In genomic region chr6:170554086-170554887, GRCh38 we compare ENCODE assay signal across 8 cellular contexts. TPM values are rescaled to one million over a fixed set of nuclear protein-coding genes. Genes with fewer than 3 reads are reported as not detected.
A peak's percentile ranks its signal among the peaks of the same experiment; 100 is the strongest.
DNase-seq lines count a peak whose midpoint lies in the region; ATAC-seq and TF ChIP-seq lines count a peak whose summit lies in the region.

TBP (plus strand) TSS chr6:170554369; CDS start chr6:170557030, 2,661 bp downstream.

- H3K4me1 Mint-ChIP-seq in activated CD4-positive, alpha-beta T cell treated with anti-CD3 and anti-CD28 coated beads, Interleukin-2, amount 10 ng/mL, durations not matched to agents 7 days and 5 days, result peaks cover 29% of the 10 kb centered on the region

- POLR2A ChIA-PET in activated CD4-positive, alpha-beta T cell treated with anti-CD3 and anti-CD28 coated beads, Interleukin-2, amount 10 ng/mL, durations not matched to agents 7 days and 5 days (lab: Charles Lee), result interaction anchor here (1.0 kb wide), 1 partner anchor 30 kb away, joined by 3 read pairs; the partner anchor contains the start of gene PDCD2

- peak; percentile 95 for ATAC-seq in GM19372 (IDR thresholded peaks at IDR 0.05; ENCODE audit: low read depth, unreplicated experiment)
- ATAC-seq in HG03521 (IDR thresholded peaks at IDR 0.05; ENCODE audit: unreplicated experiment), result peak; percentile 94
- peak; percentile 93 for ATAC-seq in left colon

- no peaks in the 10 kb centered on the region for H3K9me3 Mint-ChIP-seq in activated CD4-positive, alpha-beta T cell treated with anti-CD3 and anti-CD28 coated beads, Interleukin-2, amount 10 ng/mL, durations not matched to agents 7 days and 5 days

- no peak within 1 kb of the TSS for H3K27ac Mint-ChIP-seq in activated CD4-positive, alpha-beta T cell treated with anti-CD3 and anti-CD28 coated beads, Interleukin-2, amount 10 ng/mL, durations not matched to agents 7 days and 5 days

- peak within 1 kb of the TSS; percentile 95 for H3K27ac ChIP-seq in C4-2B

- peak; percentile 100 for DNase-seq in NCI-H69 (lab: John Stamatoyannopoulos, UW)
- DNase-seq in activated CD4-positive, alpha-beta T cell treated with anti-CD3 and anti-CD28 coated beads, Interleukin-2, amount 10 ng/mL, durations not matched to agents 7 days and 5 days, result peak; percentile 98
- DNase-seq in cortex of kidney (lab: John Stamatoyannopoulos, UW), result peak; percentile 25
- DNase-seq in left colon, result peak; percentile 97 to 99
- peak; percentile 98 for DNase-seq in stimulated activated CD4-positive, alpha-beta T cell treated with anti-CD3 and anti-CD28 coated beads, Interleukin-1b, Interleukin-23, amount 100 ng/mL, for 48 hours

- no peaks in the 10 kb centered on the region for H3K27me3 Mint-ChIP-seq in activated CD4-positive, alpha-beta T cell treated with anti-CD3 and anti-CD28 coated beads, Interleukin-2, amount 10 ng/mL, durations not matched to agents 7 days and 5 days

- intact Hi-C loops in left colon (cut with DNase I, micrococcal nuclease), result no loop called here

- no peak for TF ChIP-seq CTCF in C4-2B (conservative IDR thresholded peaks at IDR 0.05)

- H3K36me3 Mint-ChIP-seq in activated CD4-positive, alpha-beta T cell treated with anti-CD3 and anti-CD28 coated beads, Interleukin-2, amount 10 ng/mL, durations not matched to agents 7 days and 5 days (ENCODE audit: low read depth), result peaks cover 23% of the 10 kb centered on the region

- CTCF ChIA-PET in activated CD4-positive, alpha-beta T cell treated with anti-CD3 and anti-CD28 coated beads, Interleukin-2, amount 10 ng/mL, durations not matched to agents 7 days and 5 days (lab: Charles Lee), result interaction anchor here (0.8 to 1.4 kb wide), 8 partner anchors 10 to 799 kb away, joined by 3 to 5 read pairs (median 3); partner anchors contain the start of gene PDCD2

- no peak within 1 kb of the TSS for H3K4me3 Mint-ChIP-seq in activated CD4-positive, alpha-beta T cell treated with anti-CD3 and anti-CD28 coated beads, Interleukin-2, amount 10 ng/mL, durations not matched to agents 7 days and 5 days

RNA-seq across cellular contexts. Expression of gene TBP, which starts in this region (rescaled TPM):
- 10 to 100 TPM; 19.7 to 23.6 TPM for total RNA-seq in activated CD4-positive, alpha-beta T cell treated with anti-CD3 and anti-CD28 coated beads, Interleukin-2, amount 10 ng/mL, durations not matched to agents 7 days and 5 days
- 10 to 100 TPM; 11.0 to 12.8 TPM for total RNA-seq in left colon

Comparison
In these comparisons a context has a peak if more than half of its experiments do, and no peak if none do; other contexts are left out.
1. Peak in every context shown above with its lines: DNase-seq, ATAC-seq and H3K27ac ChIP-seq.
2. DNase-seq: peak in every context shown above with its lines; median percentile 100 in NCI-H69; 98 in activated CD4-positive, alpha-beta T cell treated with anti-CD3 and anti-CD28 coated beads, Interleukin-2, amount 10 ng/mL, durations not matched to agents 7 days and 5 days; 98 in left colon; 98 in stimulated activated CD4-positive, alpha-beta T cell treated with anti-CD3 and anti-CD28 coated beads, Interleukin-1b, Interleukin-23, amount 100 ng/mL, for 48 hours; 25 in cortex of kidney.